Comparison of ENCODE assay signal across 2 cellular contexts in genomic region chrX:100804780-100805179, GRCh38.
TF ChIP-seq lines count a peak whose summit lies in the region.

No MANE protein-coding gene starts in this region.

TF ChIP-seq in GM23338, 12 proteins besides CTCF, POLR2A, EP300 and RAD21:
- TF ChIP-seq NANOG (IDR thresholded peaks at IDR 0.05; ENCODE audit: borderline replicate concordance) = no peak
- TF ChIP-seq ETS1 (IDR thresholded peaks at IDR 0.05) = no peak
- no peak for TF ChIP-seq ZNF331 (CRISPR knock-in tag; IDR thresholded peaks at IDR 0.05; ENCODE audit: low read depth)
- no peak for TF ChIP-seq EZH2 (IDR thresholded peaks at IDR 0.05; ENCODE audit: low read depth, unreplicated experiment)
- no peak for TF ChIP-seq CREB1 (CRISPR knock-in tag; IDR thresholded peaks at IDR 0.05; ENCODE audit: low read depth)
- no peak for TF ChIP-seq POLR2AphosphoS5 (IDR thresholded peaks at IDR 0.05; ENCODE audit: low read depth)
- TF ChIP-seq EZH2phosphoT487 (IDR thresholded peaks at IDR 0.05; ENCODE audit: unreplicated experiment) = no peak
- no peak for TF ChIP-seq STAT1 (IDR thresholded peaks at IDR 0.05; ENCODE audit: unreplicated experiment)
- no peak for TF ChIP-seq ZNF462 (CRISPR knock-in tag; IDR thresholded peaks at IDR 0.05)

TF ChIP-seq in H1, 55 proteins besides CTCF, POLR2A, EP300 and RAD21:
- peak; percentile 46 for TF ChIP-seq NANOG (IDR thresholded peaks at IDR 0.05; ENCODE audit: insufficient read depth, low read depth, low read length, poor library complexity, severe bottlenecking)
- no peak for TF ChIP-seq BCL11A (IDR thresholded peaks at IDR 0.05; ENCODE audit: low read depth in 2 of 2, low read length in 2 of 2)
